8 cellular contexts compared by ENCODE assay signal in genomic region chr20:32019156-32019510, GRCh38. TPM values are rescaled to one million over a fixed set of nuclear protein-coding genes. Genes with fewer than 3 reads are reported as not detected.
DNase-seq lines count a peak whose midpoint lies in the region; ATAC-seq, FAIRE-seq and TF ChIP-seq lines count a peak whose summit lies in the region.

No MANE protein-coding gene starts in this region.

- no peak overlapping the region for H3K27ac Mint-ChIP-seq in naive B cell

- TF ChIP-seq POLR2A in H54 (IDR thresholded peaks at IDR 0.05; ENCODE audit: low read depth, low read length), result no peak

- no peaks in the 10 kb centered on the region for H3F3A ChIP-seq in Loucy (ENCODE audit: low read depth)

- ATAC-seq in naive B cell (ENCODE audit: low read depth in 2 of 2), result no peak
- no peak for ATAC-seq in GM18870 (IDR thresholded peaks at IDR 0.05; ENCODE audit: unreplicated experiment)

- no peaks in the 10 kb centered on the region for H4K20me1 ChIP-seq in Loucy (ENCODE audit: insufficient read depth, low read length, poor library complexity, severe bottlenecking)

- peak overlapping the region; percentile 74 for H3K4me2 ChIP-seq in Loucy (ENCODE audit: low read depth, low read length, poor library complexity, severe bottlenecking)

- H3K27me3 ChIP-seq in Loucy (ENCODE audit: insufficient read depth, low read length, poor library complexity, severe bottlenecking) (no peaks in the 10 kb centered on the region), ascending aorta (peaks cover 16% of the 10 kb centered on the region)

- H3K9ac ChIP-seq in ES-I3 (ENCODE audit: low read depth, low read length) (peak overlapping the region; percentile 74; the same call in 1 of the 2 replicates), Loucy (ENCODE audit: low read depth, low read length, poor library complexity, severe bottlenecking) (no peak overlapping the region)

- H3K4me1 Mint-ChIP-seq in naive B cell, result peaks cover 22 to 28% (median 24%) of the 10 kb centered on the region in 3 donors

- H3K36me3 ChIP-seq in ES-I3 (ENCODE audit: insufficient read depth, low read length), result no peaks in the 10 kb centered on the region
- no peaks in the 10 kb centered on the region for H3K36me3 ChIP-seq in Loucy (ENCODE audit: insufficient read depth, low read length)
- H3K36me3 ChIP-seq in ascending aorta, result no peaks in the 10 kb centered on the region

- H3K27me3 Mint-ChIP-seq in naive B cell, result peaks cover 60 to 87% (median 71%) of the 10 kb centered on the region in 3 donors

- H3K4me3 ChIP-seq in Loucy (ENCODE audit: low read length, poor library complexity, severe bottlenecking) (peak overlapping the region; percentile 69), ascending aorta (peak overlapping the region; percentile 48 to 70)

- TF ChIP-seq CTCF in Loucy (conservative IDR thresholded peaks at IDR 0.05; ENCODE audit: low read length), result no peak
- peak in 1 of 3 experiments; percentile 6 for TF ChIP-seq CTCF in ascending aorta (IDR thresholded peaks at IDR 0.05)

- no peak overlapping the region for H3K27ac ChIP-seq in ascending aorta

- no peaks in the 10 kb centered on the region for H3K9me3 Mint-ChIP-seq in naive B cell

- H3K9me2 ChIP-seq in Loucy (replicated peaks; ENCODE audit: low read depth, low read length), result no peaks in the 10 kb centered on the region

- DNase-seq in ascending aorta (ENCODE audit: low spot score in 2 of 2), result no peak
- no peak for DNase-seq in naive B cell
- no peak for DNase-seq in inferior parietal cortex (ENCODE audit: extremely low spot score)
- DNase-seq in ureter (ENCODE audit: low spot score), result no peak
- no peak for DNase-seq in H54 (ENCODE audit: insufficient read length, low spot score)

- no peaks in the 10 kb centered on the region for H3K79me2 ChIP-seq in Loucy (ENCODE audit: insufficient read depth, low read length)

- H3K4me1 ChIP-seq in ES-I3 (ENCODE audit: insufficient read depth, low read length) (peaks cover 11% of the 10 kb centered on the region), Loucy (ENCODE audit: insufficient read depth, low read length, poor library complexity, severe bottlenecking) (peaks cover 13% of the 10 kb centered on the region), ascending aorta (peaks cover 0 to 3% of the 10 kb centered on the region in 2 donors)

- intact Hi-C loops in ascending aorta (cut with DNase I), result no loop called here

- H3K4me3 Mint-ChIP-seq in naive B cell, result peak overlapping the region; percentile 72 to 95 (median 89)

- peaks cover 9 to 15% of the 10 kb centered on the region in 2 donors for H3K36me3 Mint-ChIP-seq in naive B cell

- peak overlapping the region; percentile 69; the same call in 1 of the 2 replicates for H2AFZ ChIP-seq in Loucy (ENCODE audit: low read length)

- no peaks in the 10 kb centered on the region for H3K9me3 ChIP-seq in ES-I3 (ENCODE audit: control insufficient read depth, insufficient read depth, low read length)
- no peaks in the 10 kb centered on the region for H3K9me3 ChIP-seq in Loucy (ENCODE audit: insufficient read depth, low read depth, low read length)
- no peaks in the 10 kb centered on the region for H3K9me3 ChIP-seq in ascending aorta

- FAIRE-seq in H54 (lab: Jason Lieb, UNC), result no peak

RNA-seq across cellular contexts. Expression of gene CCM2L, which starts 8.9 kb away (rescaled TPM):
- total RNA-seq in ascending aorta, result 38.6 TPM
- not detected for polyA plus RNA-seq in naive B cell (ENCODE audit: low read depth in 6 of 6)
- 8.2 TPM for total RNA-seq in ureter

RNA-seq across cellular contexts. Expression of gene HCK, which starts 32.9 kb away (rescaled TPM):
- total RNA-seq in ascending aorta (16.8 TPM), ureter (6.1 TPM)
- polyA plus RNA-seq in naive B cell (ENCODE audit: low read depth in 6 of 6), result 10 to 100 TPM; 26.7 to 71.4 (median 56.5) TPM

RNA-seq across cellular contexts. Expression of gene XKR7, which starts 51.2 kb away (rescaled TPM):
- total RNA-seq in ascending aorta (not detected), ureter (0.05 TPM)
- polyA plus RNA-seq in naive B cell (ENCODE audit: low read depth in 6 of 6), result under 1 TPM in 1 of 6 donors, not detected in 5; 0.03 TPM
